Comparison of ENCODE assay signal across 8 cellular contexts in genomic region chr9:86487222-86487841, GRCh38.
DNase-seq lines count a peak whose midpoint lies in the region; ATAC-seq and TF ChIP-seq lines count a peak whose summit lies in the region.

No MANE protein-coding gene starts in this region.

- H3K27me3 Mint-ChIP-seq in stimulated activated naive B cell treated with anti-CD40 and anti-IgM and Interleukin-4, amounts not matched to agents 10 μg/mL and 1 μg/mL and 100 μg/mL, for 72 hours = peaks cover 0 to 8% of the 10 kb centered on the region in 2 donors

- intact Hi-C loops in heart right ventricle (cut with DNase I) (loop anchor here (1.0 to 10.0 kb wide), 6 partner anchors 147 to 837 kb away; partner anchors contain the start of gene GAS1 (in 5 of the 10)), posterior cingulate gyrus (cut with DNase I) (loop anchor here (1.0 to 5.0 kb wide), 2 partner anchors 460 to 837 kb away; partner anchors contain the start of gene GAS1)

- no peaks in the 10 kb centered on the region for H3K79me2 ChIP-seq in Loucy (ENCODE audit: insufficient read depth, low read length)

- no peak overlapping the region for H2AFZ ChIP-seq in Loucy (ENCODE audit: low read length)

- H3K9me3 Mint-ChIP-seq in stimulated activated naive B cell treated with anti-CD40 and anti-IgM and Interleukin-4, amounts not matched to agents 10 μg/mL and 1 μg/mL and 100 μg/mL, for 72 hours = no peaks in the 10 kb centered on the region

- no peaks in the 10 kb centered on the region for H3F3A ChIP-seq in Loucy (ENCODE audit: low read depth)

- peaks cover 0 to 2% of the 10 kb centered on the region in 2 donors for H3K4me1 Mint-ChIP-seq in stimulated activated naive B cell treated with anti-CD40 and anti-IgM and Interleukin-4, amounts not matched to agents 10 μg/mL and 1 μg/mL and 100 μg/mL, for 72 hours

- WGBS in heart right ventricle, 2 donors = 0 to 3% methylated on average over 1 of the region's 1 CpG

- no peak overlapping the region for H3K27ac Mint-ChIP-seq in stimulated activated naive B cell treated with anti-CD40 and anti-IgM and Interleukin-4, amounts not matched to agents 10 μg/mL and 1 μg/mL and 100 μg/mL, for 72 hours

- H3K4me2 ChIP-seq in Loucy (ENCODE audit: low read depth, low read length, poor library complexity, severe bottlenecking) = no peak overlapping the region

- peak; percentile 60 for DNase-seq in G401 (ENCODE audit: low spot score)
- DNase-seq in heart right ventricle = no peak
- DNase-seq in stimulated activated naive B cell treated with anti-CD40 and anti-IgM and Interleukin-4, amounts not matched to agents 10 μg/mL and 1 μg/mL and 100 μg/mL, for 72 hours = no peak
- DNase-seq in MG63 = no peak
- DNase-seq in posterior cingulate gyrus = no peak

- no peaks in the 10 kb centered on the region for H3K27me3 ChIP-seq in Loucy (ENCODE audit: insufficient read depth, low read length, poor library complexity, severe bottlenecking)
- peaks cover 0 to 4% (median 0%) of the 10 kb centered on the region in 7 donors for H3K27me3 ChIP-seq in heart right ventricle
- H3K27me3 ChIP-seq in MG63 = no peaks in the 10 kb centered on the region

- no peak overlapping the region for H3K4me3 Mint-ChIP-seq in stimulated activated naive B cell treated with anti-CD40 and anti-IgM and Interleukin-4, amounts not matched to agents 10 μg/mL and 1 μg/mL and 100 μg/mL, for 72 hours

- TF ChIP-seq CTCF in Loucy (conservative IDR thresholded peaks at IDR 0.05; ENCODE audit: low read length) = peak; percentile 69
- peak; percentile 73 for TF ChIP-seq CTCF in VCaP (conservative IDR thresholded peaks at IDR 0.05)
- peak; percentile 44 to 79 (median 69) for TF ChIP-seq CTCF in heart right ventricle (IDR thresholded peaks at IDR 0.05)

- H3K4me3 ChIP-seq in Loucy (ENCODE audit: low read length, poor library complexity, severe bottlenecking) (no peak overlapping the region), heart right ventricle (no peak overlapping the region), MG63 (no peak overlapping the region)

- H3K9me3 ChIP-seq in Loucy (ENCODE audit: insufficient read depth, low read depth, low read length) = no peaks in the 10 kb centered on the region
- no peaks in the 10 kb centered on the region for H3K9me3 ChIP-seq in heart right ventricle
- H3K9me3 ChIP-seq in MG63 = no peaks in the 10 kb centered on the region

- ATAC-seq in heart right ventricle (peak in 7 of 8 donors; percentile 55 to 80 (median 73)), GM21619 (IDR thresholded peaks at IDR 0.05; ENCODE audit: unreplicated experiment) (no peak)
- peak; percentile 41 to 58 for ATAC-seq in stimulated activated naive B cell treated with anti-CD40 and anti-IgM and Interleukin-4, amounts not matched to agents 10 μg/mL and 1 μg/mL and 100 μg/mL, for 72 hours (replicated peaks)

- H3K36me3 ChIP-seq in Loucy (ENCODE audit: insufficient read depth, low read length) = no peaks in the 10 kb centered on the region
- no peaks in the 10 kb centered on the region for H3K36me3 ChIP-seq in heart right ventricle
- no peaks in the 10 kb centered on the region for H3K36me3 ChIP-seq in MG63

- H3K9ac ChIP-seq in Loucy (ENCODE audit: low read depth, low read length, poor library complexity, severe bottlenecking) = no peak overlapping the region

- H3K4me1 ChIP-seq in Loucy (ENCODE audit: insufficient read depth, low read length, poor library complexity, severe bottlenecking) (no peaks in the 10 kb centered on the region), heart right ventricle (peaks cover 0 to 6% (median 0%) of the 10 kb centered on the region in 9 donors)

- no peaks in the 10 kb centered on the region for H4K20me1 ChIP-seq in Loucy (ENCODE audit: insufficient read depth, low read length, poor library complexity, severe bottlenecking)

- no peaks in the 10 kb centered on the region for H3K36me3 Mint-ChIP-seq in stimulated activated naive B cell treated with anti-CD40 and anti-IgM and Interleukin-4, amounts not matched to agents 10 μg/mL and 1 μg/mL and 100 μg/mL, for 72 hours

- in situ Hi-C loops in G401 (cut with HindIII; ENCODE audit: low sequenced_read_pairs) = no loop called here

- no peak overlapping the region; the same call in 1 of the 2 replicates for H3K27ac ChIP-seq in VCaP
- no peak overlapping the region for H3K27ac ChIP-seq in heart right ventricle

- H3K9me2 ChIP-seq in Loucy (replicated peaks; ENCODE audit: low read depth, low read length) = no peaks in the 10 kb centered on the region
